ENCODE assay signal across 17 cellular contexts in genomic region chr7:140289804-140290203, GRCh38.
"Had no signal": no experiment of that assay in that cellular context is flagged by ENCODE, and none has a peak within 500 bp of the region (broad histone marks: within the 10 kb centered on the region; RNA-seq: fewer than 3 reads in every experiment).

No MANE protein-coding gene starts in this region.

- ATAC-seq: natural killer cell; right lobe of liver; stimulated activated memory B cell treated with anti-CD40 and anti-IgM and Interleukin-4, amounts not matched to agents 10 μg/mL and 1 μg/mL and 100 μg/mL, for 72 hours; stimulated activated naive CD8-positive, alpha-beta T cell treated with anti-CD3 and anti-CD28 coated beads, Interleukin-15, amount 100 ng/mL, for 72 hours had no signal

- FAIRE-seq: islet of Langerhans, kidney had no signal

- DNase-seq: hippocampal formation; kidney; left ventricle myocardium inferior; mesendoderm; naive B cell; natural killer cell; ovary; right lobe of liver; stimulated activated CD4-positive, alpha-beta T cell treated with anti-CD3 and anti-CD28 coated beads, Interleukin-1b, Interleukin-23, amount 100 ng/mL, for 48 hours; stimulated activated CD4-positive, alpha-beta T cell treated with anti-CD3 and anti-CD28 coated beads, Interleukin-2, amount 100 ng/mL, for 48 hours; stimulated activated CD4-positive, alpha-beta T cell treated with anti-CD3 and anti-CD28 coated beads, Interleukin-4, amount 100 ng/mL, for 4 hours; stimulated activated CD8-positive, alpha-beta memory T cell treated with anti-CD3 and anti-CD28 coated beads, Interleukin-4, amount 100 ng/mL, for 48 hours; stimulated activated naive CD4-positive, alpha-beta T cell treated with Interleukin-2 at 50 U/mL for 16 hours; stimulated activated naive CD8-positive, alpha-beta T cell treated with anti-CD3 and anti-CD28 coated beads, Interleukin-15, amount 100 ng/mL, for 72 hours; substantia nigra had no signal
